ENCODE assay signal across 8 cellular contexts in the genomic region with DNA sequence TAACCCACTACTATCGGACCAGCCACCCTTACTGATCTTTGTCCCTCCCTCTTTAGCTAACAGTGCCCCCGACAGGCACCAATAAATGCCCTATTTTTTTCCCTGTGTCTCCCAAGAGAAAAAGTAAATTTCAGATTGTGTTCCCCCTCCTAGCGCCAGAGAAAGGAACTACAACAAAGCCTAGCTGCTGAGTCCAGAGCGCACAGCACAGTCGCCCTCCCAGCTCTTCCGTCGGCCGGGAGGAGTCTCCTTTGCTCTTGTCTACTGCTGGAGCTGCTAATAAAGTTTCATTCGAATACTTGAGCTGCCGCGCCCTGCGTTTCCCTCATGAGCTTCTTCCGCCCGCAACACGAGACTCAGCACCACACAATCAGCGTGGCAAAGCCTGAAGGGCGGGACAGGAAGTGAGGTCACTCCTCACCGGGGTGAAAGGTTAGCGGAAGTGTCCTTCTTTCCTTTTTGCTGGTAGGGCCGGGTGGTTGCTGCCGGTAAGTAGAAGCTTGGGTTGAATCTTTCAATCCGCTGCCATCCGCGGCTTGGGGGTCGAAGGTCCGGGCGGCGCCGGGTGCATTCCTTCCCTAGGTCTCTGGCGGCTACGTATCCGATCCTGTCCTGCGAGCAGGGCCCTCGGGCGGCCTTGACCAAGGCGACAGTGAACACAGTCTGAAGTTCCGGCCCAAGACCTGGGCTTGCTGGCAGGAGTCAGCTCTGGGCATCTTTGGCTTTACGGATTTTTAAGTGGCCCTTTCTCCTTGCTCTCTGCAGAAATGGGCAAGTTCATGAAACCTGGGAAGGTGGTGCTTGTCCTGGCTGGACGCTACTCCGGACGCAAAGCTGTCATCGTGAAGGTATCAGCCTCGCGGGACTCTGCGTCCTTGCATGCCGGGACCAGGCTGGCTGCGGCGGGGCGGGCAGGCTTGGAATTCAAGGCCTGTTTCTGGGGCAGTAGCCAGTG. TPM values are rescaled to one million over a fixed set of nuclear protein-coding genes. Genes with fewer than 3 reads are reported as not detected.
A peak's percentile ranks its signal among the peaks of the same experiment; 100 is the strongest.
DNase-seq lines count a peak whose midpoint lies in the region; ATAC-seq and TF ChIP-seq lines count a peak whose summit lies in the region.

Gene RPL27 (plus strand): TSS at position 436 of the 955 bp plus-strand sequence. CDS start 332 bp downstream, at position 768.

- H3K27me3 ChIP-seq in Caco-2 (replicated peaks; ENCODE audit: control insufficient read depth, insufficient read depth, low read length) (no peaks in the 10 kb centered on the region), NT2/D1 (ENCODE audit: insufficient read depth, insufficient read length) (no peaks in the 10 kb centered on the region)

- H3K27me3 Mint-ChIP-seq in Caco-2 (ENCODE audit: insufficient read depth, unreplicated experiment) = no peaks in the 10 kb centered on the region

- TF ChIP-seq CTCF in Caco-2 (IDR thresholded peaks at IDR 0.05; ENCODE audit: insufficient read depth in 1 of 2, low read depth in 1 of 2, low read length in 1 of 2, severe bottlenecking in 1 of 2, unreplicated experiment in 1 of 2) = peak; percentile 82 to 91

- POLR2A ChIA-PET in Caco-2 (lab: Charles Lee) = interaction anchor here (0.5 to 2.0 kb wide), 45 partner anchors 8 to 1325 kb away, joined by 3 to 37 read pairs (median 6); partner anchors contain the start of genes AARSD1, BECN1, BRCA1 and COA3

- H3K36me3 ChIP-seq in Caco-2 (ENCODE audit: control insufficient read depth, insufficient read depth, low read length) = peaks cover 3% of the 10 kb centered on the region; the same call in 1 of the 2 replicates
- peaks cover 63% of the 10 kb centered on the region for H3K36me3 ChIP-seq in NT2/D1 (ENCODE audit: insufficient read depth, insufficient read length, low read length)
- peaks cover 57% of the 10 kb centered on the region for H3K36me3 ChIP-seq in mesodermal cell (ENCODE audit: control insufficient read depth, insufficient read depth, low read length)

- peak within 1 kb of the TSS; percentile 90 for H3K4me3 Mint-ChIP-seq in Caco-2 (ENCODE audit: unreplicated experiment)

- peak within 1 kb of the TSS; percentile 99 for H3K27ac ChIP-seq in mesodermal cell (ENCODE audit: low read depth, low read length, severe bottlenecking)

- intact Hi-C loops in Caco-2 (cut with micrococcal nuclease; ENCODE audit: unreplicated experiment) = loop anchor here (1.0 to 2.0 kb wide), 2 partner anchors 17 to 155 kb away; partner anchors contain the start of genes PTGES3L and RUNDC1

- H3K27ac Mint-ChIP-seq in Caco-2 (ENCODE audit: unreplicated experiment) = peak within 1 kb of the TSS; percentile 99

- DNase-seq in Caco-2 = peak; percentile 98 to 99
- DNase-seq in HUDEP-2 (lab: John Stamatoyannopoulos, UW; ENCODE audit: unreplicated experiment in 76 of 76) = peak in 75 of 76 experiments; percentile 47 to 100 (median 97)
- DNase-seq in NT2/D1 (ENCODE audit: low read depth, low spot score) = peak; percentile 97
- peak; percentile 97 for DNase-seq in activated CD8-positive, alpha-beta memory T cell treated with anti-CD3 and anti-CD28 coated beads, Interleukin-2, amount 50 U/mL, for 1 hour (ENCODE audit: extremely low read depth)
- DNase-seq in stimulated activated CD8-positive, alpha-beta memory T cell treated with anti-CD3 and anti-CD28 coated beads, Interleukin-15, amount 100 ng/mL, for 48 hours (ENCODE audit: low read depth in 2 of 2) = peak; percentile 91 to 95

- 0 to 1% methylated on average over 42 to 46 of the region's 49 CpGs for WGBS in mesodermal cell (ENCODE audit: insufficient coverage in 2 of 2), 2 experiments

- H3K4me1 ChIP-seq in Caco-2 (peaks cover 16% of the 10 kb centered on the region), NT2/D1 (ENCODE audit: insufficient read depth, insufficient read length) (peaks cover 5% of the 10 kb centered on the region), mesodermal cell (ENCODE audit: control insufficient read depth, insufficient read depth, low read length, poor library complexity, severe bottlenecking) (peaks cover 25% of the 10 kb centered on the region)

- H3K9ac ChIP-seq in NT2/D1 (ENCODE audit: insufficient read length, low read depth) = peak within 1 kb of the TSS; percentile 100

- in situ Hi-C loops in endometrial microvascular endothelial cells (cut with HindIII; ENCODE audit: inconsistent ontology term, low pct_unique_long_range_greater_than_20kb, low sequenced_read_pairs) = no loop called here

- TSS peak; percentile 75 for BruUV-seq in Caco-2 (replicated peaks; lab: Mats Ljungman, UMichigan)

- CTCF ChIA-PET in Caco-2 (lab: Charles Lee) = interaction anchor here (0.6 to 1.9 kb wide), 22 partner anchors 8 to 486 kb away, joined by 3 to 13 read pairs (median 3); partner anchors contain the start of genes BECN1, DHX8, IFI35 and RETREG3

- no peaks in the 10 kb centered on the region for H3K9me3 Mint-ChIP-seq in Caco-2 (ENCODE audit: unreplicated experiment)

- peaks cover 72% of the 10 kb centered on the region for H3K36me3 Mint-ChIP-seq in Caco-2 (ENCODE audit: insufficient read depth, unreplicated experiment)

- peaks cover 12% of the 10 kb centered on the region for H3K4me1 Mint-ChIP-seq in Caco-2 (ENCODE audit: low read depth, unreplicated experiment)

- H3K4me3 ChIP-seq in Caco-2 (ENCODE audit: low read depth, low read length) (peak within 1 kb of the TSS; percentile 59), NT2/D1 (ENCODE audit: insufficient read length, low read depth) (peak within 1 kb of the TSS; percentile 98), mesodermal cell (ENCODE audit: extremely low read depth, insufficient read depth, low read length, poor library complexity, severe bottlenecking) (peak within 1 kb of the TSS; percentile 92)

- no peaks in the 10 kb centered on the region for H3K9me3 ChIP-seq in Caco-2
- no peaks in the 10 kb centered on the region for H3K9me3 ChIP-seq in NT2/D1 (ENCODE audit: insufficient read depth, low read length)
- no peaks in the 10 kb centered on the region for H3K9me3 ChIP-seq in mesodermal cell (ENCODE audit: control insufficient read depth, low read length)

- peak; percentile 79 for ATAC-seq in GM21367 (IDR thresholded peaks at IDR 0.05; ENCODE audit: unreplicated experiment)

RNA-seq across cellular contexts. Expression of gene RPL27, which starts in this region (rescaled TPM):
- total RNA-seq in Caco-2 (2022) (1,565 and 1,613 TPM in 2 replicates), endometrial microvascular endothelial cells (ENCODE audit: inconsistent ontology term) (880 TPM)
- 2,329 TPM for polyA plus RNA-seq in mesodermal cell (2013, experiment 1 of 2)
- polyA plus RNA-seq in mesodermal cell (2013, experiment 2 of 2) = 2,398 TPM

Comparison
In these comparisons a context has a peak if more than half of its experiments do, and no peak if none do; other contexts are left out.
1. Peak in every context shown above with its lines: DNase-seq, ATAC-seq, H3K4me3 ChIP-seq and H3K27ac ChIP-seq.